ENCODE assay signal across 18 cellular contexts in the genomic region with DNA sequence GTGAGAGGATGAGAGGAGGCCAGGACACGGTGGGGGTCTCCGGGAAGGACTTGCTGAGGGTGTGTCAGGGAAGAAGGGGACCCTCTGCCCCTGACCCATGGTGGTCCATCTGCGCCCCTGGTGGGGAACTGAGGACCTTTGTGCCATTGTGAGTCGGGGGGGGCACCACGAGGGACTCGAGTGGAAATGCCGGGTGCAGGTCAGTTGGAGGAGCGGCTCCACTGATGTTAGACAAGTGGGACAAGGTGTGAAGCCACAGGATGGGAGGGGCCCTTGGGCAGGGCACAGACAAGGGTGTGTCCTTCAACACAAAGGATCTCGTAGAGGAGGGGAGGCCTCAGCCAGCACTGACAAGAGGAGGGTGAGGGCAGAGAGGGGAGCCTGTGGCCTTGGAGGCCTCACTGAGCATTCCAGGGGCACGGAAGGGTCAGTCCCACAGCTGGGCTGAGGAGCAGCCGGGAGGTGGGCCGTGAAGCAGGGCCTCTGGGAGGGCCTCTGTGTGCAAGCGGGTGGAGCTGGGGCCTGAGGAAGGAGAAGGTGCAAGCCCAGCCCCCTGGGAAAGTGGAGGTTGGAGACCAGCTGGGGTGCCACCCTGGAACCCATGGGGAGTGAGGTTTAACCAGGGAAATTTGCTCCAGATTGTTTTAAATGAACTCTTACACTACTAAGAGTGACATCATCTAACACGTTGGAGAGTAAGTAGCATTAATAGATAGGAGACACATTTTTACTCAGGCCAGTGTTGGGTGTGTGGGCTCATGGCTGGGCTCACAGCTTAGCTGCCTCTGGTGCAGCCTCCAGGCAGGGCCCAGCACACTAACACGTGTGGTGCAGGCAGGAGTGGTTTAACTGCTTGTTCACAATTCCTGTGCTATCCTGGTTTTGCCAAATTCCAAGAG. TPM values are rescaled to one million over a fixed set of nuclear protein-coding genes. Genes with fewer than 3 reads are reported as not detected.
A peak's percentile ranks its signal among the peaks of the same experiment; 100 is the strongest.
DNase-seq lines count a peak whose midpoint lies in the region; ATAC-seq and TF ChIP-seq lines count a peak whose summit lies in the region.
"Had no signal": no experiment of that assay in that cellular context is flagged by ENCODE, and none has a peak within 500 bp of the region (broad histone marks: within the 10 kb centered on the region; RNA-seq: fewer than 3 reads in every experiment).

No MANE protein-coding gene starts in this region.

- H3K36me3 Mint-ChIP-seq in IgD-negative memory B cell: peaks cover 9% of the 10 kb centered on the region
- peaks cover 82% of the 10 kb centered on the region for H3K36me3 Mint-ChIP-seq in dendritic cell treated with granulocyte-macrophage colony-stimulating factor and Interleukin-4, amounts not matched to agents 40 ng/mL and 50 ng/mL, for 4 days (ENCODE audit: low read depth)

- intact Hi-C loops in dendritic cell treated with granulocyte-macrophage colony-stimulating factor and Interleukin-4, amounts not matched to agents 40 ng/mL and 50 ng/mL, for 4 days (cut with micrococcal nuclease): no loop called here
- intact Hi-C loops in spleen (cut with DNase I; ENCODE audit: low total_unique reads): no loop called here

- H3K27ac Mint-ChIP-seq in IgD-negative memory B cell: peak overlapping the region; percentile 42 to 67 (median 60)
- H3K27ac Mint-ChIP-seq in dendritic cell treated with granulocyte-macrophage colony-stimulating factor and Interleukin-4, amounts not matched to agents 40 ng/mL and 50 ng/mL, for 4 days: peak overlapping the region; percentile 34
- H3K27ac Mint-ChIP-seq: memory B cell had no signal

- H3K4me1 Mint-ChIP-seq in IgD-negative memory B cell: peaks cover 0 to 9% (median 7%) of the 10 kb centered on the region in 3 donors
- no peaks in the 10 kb centered on the region for H3K4me1 Mint-ChIP-seq in dendritic cell treated with granulocyte-macrophage colony-stimulating factor and Interleukin-4, amounts not matched to agents 40 ng/mL and 50 ng/mL, for 4 days (ENCODE audit: low read depth)

- H3K27me3 Mint-ChIP-seq in IgD-negative memory B cell: no peaks in the 10 kb centered on the region
- no peaks in the 10 kb centered on the region for H3K27me3 Mint-ChIP-seq in dendritic cell treated with granulocyte-macrophage colony-stimulating factor and Interleukin-4, amounts not matched to agents 40 ng/mL and 50 ng/mL, for 4 days
- H3K27me3 Mint-ChIP-seq: memory B cell had no signal

- no peaks in the 10 kb centered on the region for H3K79me2 ChIP-seq in osteoblast (ENCODE audit: insufficient read depth, low read length)

- TF ChIP-seq CTCF in osteoblast (IDR thresholded peaks at IDR 0.05; ENCODE audit: extremely low read depth, low read depth, low read length) (no peak), spleen (IDR thresholded peaks at IDR 0.05 in 8 of 11, conservative IDR thresholded peaks at IDR 0.05 in 3 of 11) (no peak)

- no peak for TF ChIP-seq POLR2A in spleen (IDR thresholded peaks at IDR 0.05)

- H4K20me1 ChIP-seq in osteoblast (ENCODE audit: insufficient read depth, low read length): no peaks in the 10 kb centered on the region

- no peaks in the 10 kb centered on the region for H3K9me3 Mint-ChIP-seq in IgD-negative memory B cell
- no peaks in the 10 kb centered on the region for H3K9me3 Mint-ChIP-seq in dendritic cell treated with granulocyte-macrophage colony-stimulating factor and Interleukin-4, amounts not matched to agents 40 ng/mL and 50 ng/mL, for 4 days
- H3K9me3 Mint-ChIP-seq: memory B cell had no signal

- H3K9me3 ChIP-seq in osteoblast (ENCODE audit: low read depth, low read length): no peaks in the 10 kb centered on the region
- no peaks in the 10 kb centered on the region for H3K9me3 ChIP-seq in spleen
- H3K9me3 ChIP-seq: body of pancreas, heart left ventricle, right atrium auricular region, SJSA1, stomach had no signal

- H3K36me3 ChIP-seq in osteoblast (ENCODE audit: insufficient read depth, low read length): peaks cover 20% of the 10 kb centered on the region
- H3K36me3 ChIP-seq in spleen: peaks cover 6 to 92% (median 76%) of the 10 kb centered on the region in 6 donors

- no peak for ATAC-seq in HG03175 (IDR thresholded peaks at IDR 0.05; ENCODE audit: unreplicated experiment)
- ATAC-seq: body of pancreas, heart left ventricle had no signal

- 76 to 86% (median 80%) methylated on average over 15 of the region's 15 CpGs for WGBS in spleen, 5 donors

- H2AFZ ChIP-seq in osteoblast (ENCODE audit: low read length): no peak overlapping the region

- DNase-seq in activated effector memory CD4-positive, alpha-beta T cell treated with Interleukin-2 at 50 U/mL for 16 hours: peak; percentile 10
- DNase-seq in activated effector memory CD4-positive, alpha-beta T cell treated with anti-CD3 and anti-CD28 coated beads, Interleukin-2, amount 50 U/mL, for 16 hours: no peak
- peak; percentile 69 for DNase-seq in osteoblast (ENCODE audit: insufficient read length, low spot score, missing footprints)
- DNase-seq in LoVo (ENCODE audit: low spot score): no peak
- no peak for DNase-seq in spleen
- DNase-seq: body of pancreas, GOT3, heart left ventricle, KG1, NCI-H1092 treated with DMSO at 0.1 percent for 48 hours, NCI-H526 treated with DMSO at 0.1 percent for 48 hours, stomach had no signal

- H3K4me1 ChIP-seq in osteoblast (ENCODE audit: insufficient read depth, low read length): peaks cover 11% of the 10 kb centered on the region
- peaks cover 0 to 9% (median 0%) of the 10 kb centered on the region in 6 donors for H3K4me1 ChIP-seq in spleen
- H3K4me1 ChIP-seq: body of pancreas, SJSA1 had no signal

- H3K27ac ChIP-seq in osteoblast (ENCODE audit: low read depth, low read length): no peak overlapping the region
- peak overlapping the region in 2 of 8 donors; percentile 16 to 45 for H3K27ac ChIP-seq in spleen
- H3K27ac ChIP-seq: body of pancreas, SJSA1, stomach had no signal

- H3K27me3 ChIP-seq in osteoblast (ENCODE audit: insufficient read depth, low read length): no peaks in the 10 kb centered on the region
- no peaks in the 10 kb centered on the region for H3K27me3 ChIP-seq in spleen (replicated peaks in 1 of 7)
- H3K27me3 ChIP-seq: body of pancreas, heart left ventricle, right atrium auricular region, SJSA1, stomach had no signal

- H3K4me3 Mint-ChIP-seq in IgD-negative memory B cell: peak overlapping the region in 1 of 4 donors; percentile 21
- no peak overlapping the region for H3K4me3 Mint-ChIP-seq in dendritic cell treated with granulocyte-macrophage colony-stimulating factor and Interleukin-4, amounts not matched to agents 40 ng/mL and 50 ng/mL, for 4 days
- H3K4me3 Mint-ChIP-seq: memory B cell had no signal

- no peak overlapping the region for H3K4me2 ChIP-seq in osteoblast (ENCODE audit: insufficient read depth, low read length)

- H3K4me3 ChIP-seq in osteoblast (ENCODE audit: insufficient read depth, low read length) (no peak overlapping the region), spleen (no peak overlapping the region)
- H3K4me3 ChIP-seq: body of pancreas, heart left ventricle, right atrium auricular region, SJSA1, stomach had no signal

RNA-seq across cellular contexts. Expression of a gene that starts 27.9 kb away (rescaled TPM):
- polyA plus RNA-seq in IgD-negative memory B cell (76.2 TPM), spleen (100 to 1,000 TPM in 2 of 3 donors, 10 to 100 TPM in 1; 75.7 to 117 (median 116) TPM)
- total RNA-seq in osteoblast (34.4 and 36.8 TPM in 2 replicates), spleen (100 to 1,000 TPM in 3 of 7 donors, 10 to 100 TPM in 4; 59.5 to 127 (median 93.0) TPM)

RNA-seq across cellular contexts. Expression of a gene that starts 33.1 kb away (rescaled TPM):
- polyA plus RNA-seq in IgD-negative memory B cell (5.8 TPM), spleen (10 to 100 TPM; 10.4 to 16.7 (median 12.4) TPM)
- total RNA-seq in osteoblast (26.8 and 29.3 TPM in 2 replicates), spleen (10 to 100 TPM; 39.9 to 55.1 (median 45.6) TPM)

RNA-seq across cellular contexts. Expression of a gene that starts 35.9 kb away (rescaled TPM):
- polyA plus RNA-seq in IgD-negative memory B cell (266 TPM), spleen (100 to 1,000 TPM; 105 to 192 (median 132) TPM)
- total RNA-seq in osteoblast (72.4 and 75.1 TPM in 2 replicates), spleen (100 to 1,000 TPM; 225 to 333 (median 288) TPM)

Comparison
In these comparisons a context has a peak if more than half of its experiments do, and no peak if none do; other contexts are left out.
1. DNase-seq: peak in activated effector memory CD4-positive, alpha-beta T cell treated with Interleukin-2 at 50 U/mL for 16 hours (single experiment) and osteoblast (single experiment); none in activated effector memory CD4-positive, alpha-beta T cell treated with anti-CD3 and anti-CD28 coated beads, Interleukin-2, amount 50 U/mL, for 16 hours (single experiment), LoVo (single experiment) and spleen (single experiment).